Comparison of ENCODE assay signal across 15 cellular contexts in the genomic region with DNA sequence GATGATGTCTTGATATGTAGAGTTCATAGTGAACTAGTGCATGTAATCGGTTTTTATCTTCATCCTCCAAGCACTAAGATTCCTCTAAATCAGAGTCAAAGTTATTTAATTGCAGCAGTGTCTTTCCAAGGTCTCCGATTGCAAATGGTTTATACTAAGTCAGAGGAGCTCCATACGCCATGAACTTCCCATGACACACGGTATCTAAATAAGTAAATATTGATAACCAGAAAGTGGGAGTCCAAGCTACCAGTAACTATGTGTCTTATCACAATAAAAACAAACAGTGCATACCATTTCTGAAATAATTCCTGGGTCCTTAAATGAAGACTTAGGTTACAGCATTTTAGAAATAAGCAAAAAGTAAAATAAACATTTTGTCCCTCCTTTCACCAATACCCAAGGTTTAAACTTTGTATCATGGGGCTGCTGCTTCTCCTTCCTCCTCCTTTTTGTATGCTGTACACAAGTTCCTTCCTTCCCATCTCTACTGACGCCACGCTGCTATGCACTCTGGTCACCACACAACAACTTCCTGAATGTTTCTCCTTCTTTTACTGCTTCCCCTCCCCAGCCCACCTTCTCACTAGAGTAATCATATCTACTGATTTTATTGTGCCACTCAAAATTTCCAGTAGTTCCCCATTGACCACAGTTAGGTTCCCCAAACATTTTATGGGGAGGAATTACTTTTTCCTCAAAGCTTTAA. TPM values are rescaled to one million over a fixed set of nuclear protein-coding genes. Genes with fewer than 3 reads are reported as not detected.
"Had no signal": no experiment of that assay in that cellular context is flagged by ENCODE, and none has a peak within 500 bp of the region (broad histone marks: within the 10 kb centered on the region; RNA-seq: fewer than 3 reads in every experiment).

No MANE protein-coding gene starts in this region.

- H3K27ac ChIP-seq: ascending aorta, colonic mucosa, VCaP had no signal

- H3K4me1 Mint-ChIP-seq: activated CD4-positive, alpha-beta memory T cell treated with anti-CD3 and anti-CD28 coated beads, Interleukin-2, amount 10 ng/mL, durations not matched to agents 7 days and 5 days; memory B cell had no signal

- H3K4me3 ChIP-seq: ascending aorta, colonic mucosa had no signal

- H3K9me3 Mint-ChIP-seq: activated CD4-positive, alpha-beta memory T cell treated with anti-CD3 and anti-CD28 coated beads, Interleukin-2, amount 10 ng/mL, durations not matched to agents 7 days and 5 days; memory B cell had no signal

- DNase-seq: activated CD4-positive, alpha-beta memory T cell treated with anti-CD3 and anti-CD28 coated beads, Interleukin-2, amount 10 ng/mL, durations not matched to agents 7 days and 5 days; activated naive CD4-positive, alpha-beta T cell; colonic mucosa; hypothalamus; SK-N-SH; stimulated activated CD4-positive, alpha-beta T cell treated with anti-CD3 and anti-CD28 coated beads, Interleukin-15, amount 100 ng/mL, for 24 hours; stimulated activated CD4-positive, alpha-beta T cell treated with anti-CD3 and anti-CD28 coated beads, Interleukin-4, amount 100 ng/mL, for 24 hours; T-helper 1 cell had no signal

- H3K4me1 ChIP-seq: ascending aorta had no signal

- H3K4me3 Mint-ChIP-seq: activated CD4-positive, alpha-beta memory T cell treated with anti-CD3 and anti-CD28 coated beads, Interleukin-2, amount 10 ng/mL, durations not matched to agents 7 days and 5 days; memory B cell had no signal

- H3K9me3 ChIP-seq: ascending aorta, colonic mucosa, SK-N-SH had no signal

- H3K36me3 ChIP-seq: ascending aorta, colonic mucosa had no signal

- H3K27ac Mint-ChIP-seq: activated CD4-positive, alpha-beta memory T cell treated with anti-CD3 and anti-CD28 coated beads, Interleukin-2, amount 10 ng/mL, durations not matched to agents 7 days and 5 days; memory B cell had no signal

- H3K27me3 ChIP-seq: ascending aorta, colonic mucosa had no signal

- H3K36me3 Mint-ChIP-seq: memory B cell had no signal

RNA-seq across cellular contexts. Expression of gene NR1H4, which starts 10.7 kb away (rescaled TPM):
- total RNA-seq: activated CD4-positive, alpha-beta memory T cell treated with anti-CD3 and anti-CD28 coated beads, Interleukin-2, amount 10 ng/mL, durations not matched to agents 7 days and 5 days; cardiac septum; osteocyte; skeletal muscle tissue had no signal
- polyA plus RNA-seq: neural cell, SK-N-SH had no signal
